8 cellular contexts compared by ENCODE assay signal in genomic region chr11:18706330-18707243, GRCh38. TPM values are rescaled to one million over a fixed set of nuclear protein-coding genes. Genes with fewer than 3 reads are reported as not detected.
A peak's percentile ranks its signal among the peaks of the same experiment; 100 is the strongest.
DNase-seq lines count a peak whose midpoint lies in the region; ATAC-seq and TF ChIP-seq lines count a peak whose summit lies in the region.

No MANE protein-coding gene starts in this region.

- ATAC-seq in GM21737 (IDR thresholded peaks at IDR 0.05; ENCODE audit: unreplicated experiment) (peak; percentile 69), left cardiac atrium (peak; percentile 78 to 80)
- peak; percentile 37 for ATAC-seq in activated naive CD8-positive, alpha-beta T cell treated with anti-CD3 and anti-CD28 coated beads, Interleukin-2, amount 50 U/mL, for 24 hours

- no peaks in the 10 kb centered on the region for H3K27me3 ChIP-seq in rectal smooth muscle tissue (ENCODE audit: control insufficient read depth, insufficient read depth, low read length)

- TF ChIP-seq CTCF in CD14-positive monocyte (IDR thresholded peaks at IDR 0.05) = no peak

- H3K9ac ChIP-seq in rectal smooth muscle tissue (ENCODE audit: low read length) = peak overlapping the region; percentile 41

- peaks cover 28% of the 10 kb centered on the region for H3K4me1 Mint-ChIP-seq in CD14-positive monocyte
- H3K4me1 Mint-ChIP-seq in activated naive CD8-positive, alpha-beta T cell treated with anti-CD3 and anti-CD28 coated beads, Interleukin-2, amount 50 U/mL, for 24 hours = peaks cover 22% of the 10 kb centered on the region

- no peaks in the 10 kb centered on the region for H3K36me3 ChIP-seq in rectal smooth muscle tissue (ENCODE audit: control insufficient read depth, insufficient read depth, low read length)

- H3K27ac Mint-ChIP-seq in CD14-positive monocyte = peak overlapping the region in 3 of 7 donors; percentile 5 to 56 (median 38)
- H3K27ac Mint-ChIP-seq in activated naive CD8-positive, alpha-beta T cell treated with anti-CD3 and anti-CD28 coated beads, Interleukin-2, amount 50 U/mL, for 24 hours = peak overlapping the region; percentile 61

- peaks cover 8 to 18% of the 10 kb centered on the region in 2 donors for H3K36me3 Mint-ChIP-seq in CD14-positive monocyte
- H3K36me3 Mint-ChIP-seq in activated naive CD8-positive, alpha-beta T cell treated with anti-CD3 and anti-CD28 coated beads, Interleukin-2, amount 50 U/mL, for 24 hours (ENCODE audit: low read depth) = no peaks in the 10 kb centered on the region

- peaks cover 0 to 8% (median 0%) of the 10 kb centered on the region in 7 donors for H3K9me3 Mint-ChIP-seq in CD14-positive monocyte
- no peaks in the 10 kb centered on the region for H3K9me3 Mint-ChIP-seq in activated naive CD8-positive, alpha-beta T cell treated with anti-CD3 and anti-CD28 coated beads, Interleukin-2, amount 50 U/mL, for 24 hours

- intact Hi-C loops in CD14-positive monocyte (cut with micrococcal nuclease) (no loop called here), left cardiac atrium (cut with DNase I) (no loop called here)

- H3K4me3 ChIP-seq in rectal smooth muscle tissue (ENCODE audit: low read length) = peak overlapping the region; percentile 70

- peaks cover 30 to 46% (median 37%) of the 10 kb centered on the region in 3 donors for H3K27me3 Mint-ChIP-seq in CD14-positive monocyte (ENCODE audit: low read depth in 3 of 3)
- no peaks in the 10 kb centered on the region for H3K27me3 Mint-ChIP-seq in activated naive CD8-positive, alpha-beta T cell treated with anti-CD3 and anti-CD28 coated beads, Interleukin-2, amount 50 U/mL, for 24 hours

- H3K4me3 Mint-ChIP-seq in CD14-positive monocyte = peak overlapping the region; percentile 68 to 84
- H3K4me3 Mint-ChIP-seq in activated naive CD8-positive, alpha-beta T cell treated with anti-CD3 and anti-CD28 coated beads, Interleukin-2, amount 50 U/mL, for 24 hours = peak overlapping the region; percentile 75

- DNase-seq in CD14-positive monocyte (ENCODE audit: low spot score) (no peak), NCI-H774 (lab: John Stamatoyannopoulos, UW) (peak; percentile 64), left cardiac atrium (peak; percentile 80), GF-D8 (lab: John Stamatoyannopoulos, UW) (no peak), SIG-M5 (lab: John Stamatoyannopoulos, UW) (no peak)
- DNase-seq in activated naive CD8-positive, alpha-beta T cell treated with anti-CD3 and anti-CD28 coated beads, Interleukin-2, amount 50 U/mL, for 24 hours = peak; percentile 48

- H3K4me1 ChIP-seq in rectal smooth muscle tissue (ENCODE audit: control insufficient read depth, insufficient read depth, low read length) = peaks cover 15% of the 10 kb centered on the region

- H3K27ac ChIP-seq in rectal smooth muscle tissue (ENCODE audit: low read depth, low read length) = peak overlapping the region; percentile 67

RNA-seq across cellular contexts. Expression of gene TMEM86A, which starts 8.0 kb away (rescaled TPM):
- 1 to 10 TPM; 1.3 to 3.5 TPM for polyA plus RNA-seq in CD14-positive monocyte
- 1 to 10 TPM; 3.9 to 4.8 TPM for total RNA-seq in left cardiac atrium

RNA-seq across cellular contexts. Expression of gene IGSF22, which starts 19.4 kb away (rescaled TPM):
- polyA plus RNA-seq in CD14-positive monocyte = not detected
- 1 to 10 TPM; 1.7 to 2.4 TPM for total RNA-seq in left cardiac atrium

Comparison
In these comparisons a context has a peak if more than half of its experiments do, and no peak if none do; other contexts are left out.
1. DNase-seq: peak in NCI-H774 (single experiment), activated naive CD8-positive, alpha-beta T cell treated with anti-CD3 and anti-CD28 coated beads, Interleukin-2, amount 50 U/mL, for 24 hours (single experiment) and left cardiac atrium (single experiment); none in CD14-positive monocyte (single experiment), GF-D8 (single experiment) and SIG-M5 (single experiment).
2. Peak in every context shown above with its lines, with median percentiles within 50 percentile points of each other: ATAC-seq.